ENCODE assay signal across 8 cellular contexts in genomic region chr19:2478756-2479555, GRCh38. TPM values are rescaled to one million over a fixed set of nuclear protein-coding genes. Genes with fewer than 3 reads are reported as not detected.
DNase-seq lines count a peak whose midpoint lies in the region; ATAC-seq and TF ChIP-seq lines count a peak whose summit lies in the region.

No MANE protein-coding gene starts in this region.

- H3K4me1 ChIP-seq in KMS-11 (ENCODE audit: low read depth, poor library complexity, severe bottlenecking) (peaks cover 28% of the 10 kb centered on the region), mesodermal cell (ENCODE audit: control insufficient read depth, insufficient read depth, low read length, poor library complexity, severe bottlenecking) (peaks cover 6% of the 10 kb centered on the region)

- no peak overlapping the region; the same call in 1 of the 2 replicates for H2AFZ ChIP-seq in KMS-11 (ENCODE audit: low read depth)

- H3K27ac ChIP-seq in KMS-11 (peak overlapping the region; percentile 62), mesodermal cell (ENCODE audit: low read depth, low read length, severe bottlenecking) (peak overlapping the region; percentile 10)

- H3K4me3 Mint-ChIP-seq in activated CD8-positive, alpha-beta T cell treated with anti-CD3 and anti-CD28 coated beads, Interleukin-2, amount 10 ng/mL, durations not matched to agents 7 days and 5 days, result peak overlapping the region; percentile 86
- peak overlapping the region; percentile 67 for H3K4me3 Mint-ChIP-seq in endothelial cell (ENCODE audit: unreplicated experiment)
- peak overlapping the region; percentile 98 for H3K4me3 Mint-ChIP-seq in stimulated activated naive CD8-positive, alpha-beta T cell treated with anti-CD3 and anti-CD28 coated beads, Interleukin-15, Interleukin-2, amounts not matched to agents 100 ng/mL and 50 ng/mL, for 24 hours

- CTCF ChIA-PET in activated CD8-positive, alpha-beta T cell treated with anti-CD3 and anti-CD28 coated beads, Interleukin-2, amount 10 ng/mL, durations not matched to agents 7 days and 5 days (lab: Charles Lee), result interaction anchor here (0.8 to 6.6 kb wide), 8 partner anchors 13 to 158 kb away, joined by 3 to 162 read pairs (median 18); no protein-coding TSS in a partner anchor

- ATAC-seq in activated CD8-positive, alpha-beta T cell treated with anti-CD3 and anti-CD28 coated beads, Interleukin-2, amount 10 ng/mL, durations not matched to agents 7 days and 5 days, result peak; percentile 14
- no peak for ATAC-seq in HG03175 (IDR thresholded peaks at IDR 0.05; ENCODE audit: unreplicated experiment)

- H3K9ac ChIP-seq in KMS-11, result peak overlapping the region; percentile 72; the same call in 1 of the 2 replicates

- POLR2A ChIA-PET in activated CD8-positive, alpha-beta T cell treated with anti-CD3 and anti-CD28 coated beads, Interleukin-2, amount 10 ng/mL, durations not matched to agents 7 days and 5 days (lab: Charles Lee), result interaction anchor here (0.5 to 5.3 kb wide), 12 partner anchors 15 to 140 kb away, joined by 3 to 143 read pairs (median 26); partner anchors contain the start of gene LMNB2

- peaks cover 27% of the 10 kb centered on the region for H3K36me3 Mint-ChIP-seq in activated CD8-positive, alpha-beta T cell treated with anti-CD3 and anti-CD28 coated beads, Interleukin-2, amount 10 ng/mL, durations not matched to agents 7 days and 5 days (ENCODE audit: low read depth)
- H3K36me3 Mint-ChIP-seq in endothelial cell (ENCODE audit: low read depth, unreplicated experiment), result peaks cover 5% of the 10 kb centered on the region
- H3K36me3 Mint-ChIP-seq in stimulated activated naive CD8-positive, alpha-beta T cell treated with anti-CD3 and anti-CD28 coated beads, Interleukin-15, Interleukin-2, amounts not matched to agents 100 ng/mL and 50 ng/mL, for 24 hours (ENCODE audit: low read depth), result peaks cover 29% of the 10 kb centered on the region

- WGBS in mesodermal cell (ENCODE audit: insufficient coverage in 2 of 2), 2 experiments, result 11 to 17% methylated on average over 15 to 31 of the region's 39 CpGs

- H3K27ac Mint-ChIP-seq in activated CD8-positive, alpha-beta T cell treated with anti-CD3 and anti-CD28 coated beads, Interleukin-2, amount 10 ng/mL, durations not matched to agents 7 days and 5 days, result peak overlapping the region; percentile 95
- H3K27ac Mint-ChIP-seq in endothelial cell (ENCODE audit: unreplicated experiment), result no peak overlapping the region
- H3K27ac Mint-ChIP-seq in stimulated activated naive CD8-positive, alpha-beta T cell treated with anti-CD3 and anti-CD28 coated beads, Interleukin-15, Interleukin-2, amounts not matched to agents 100 ng/mL and 50 ng/mL, for 24 hours, result peak overlapping the region; percentile 86

- peaks cover 4% of the 10 kb centered on the region for H3K9me3 ChIP-seq in mesodermal cell (ENCODE audit: control insufficient read depth, low read length)

- H3K4me2 ChIP-seq in KMS-11, result peak overlapping the region; percentile 99

- H3K79me2 ChIP-seq in KMS-11 (ENCODE audit: insufficient read depth, low read depth), result peaks cover 31% of the 10 kb centered on the region

- H3K27me3 Mint-ChIP-seq in activated CD8-positive, alpha-beta T cell treated with anti-CD3 and anti-CD28 coated beads, Interleukin-2, amount 10 ng/mL, durations not matched to agents 7 days and 5 days (ENCODE audit: low read depth), result no peaks in the 10 kb centered on the region
- H3K27me3 Mint-ChIP-seq in endothelial cell (ENCODE audit: unreplicated experiment), result peaks cover 15% of the 10 kb centered on the region
- H3K27me3 Mint-ChIP-seq in stimulated activated naive CD8-positive, alpha-beta T cell treated with anti-CD3 and anti-CD28 coated beads, Interleukin-15, Interleukin-2, amounts not matched to agents 100 ng/mL and 50 ng/mL, for 24 hours, result no peaks in the 10 kb centered on the region

- H3K36me3 ChIP-seq in KMS-11 (ENCODE audit: insufficient read depth), result no peaks in the 10 kb centered on the region
- H3K36me3 ChIP-seq in mesodermal cell (ENCODE audit: control insufficient read depth, insufficient read depth, low read length), result peaks cover 22% of the 10 kb centered on the region

- no peak overlapping the region for H3K4me3 ChIP-seq in KMS-11 (IDR thresholded peaks at IDR 0.05; ENCODE audit: insufficient read depth, low read depth, low read length)
- H3K4me3 ChIP-seq in mesodermal cell (ENCODE audit: extremely low read depth, insufficient read depth, low read length, poor library complexity, severe bottlenecking), result peak overlapping the region; percentile 98

- TF ChIP-seq CTCF in KMS-11 (conservative IDR thresholded peaks at IDR 0.05; ENCODE audit: low read depth, low read length), result no peak; the same call in none of the 2 replicates
- no peak for TF ChIP-seq CTCF in endothelial cell (IDR thresholded peaks at IDR 0.05; ENCODE audit: unreplicated experiment)

- DNase-seq in Ammon's horn (ENCODE audit: low spot score) (peak; percentile 36), endothelial cell (ENCODE audit: low spot score) (no peak), iPS-NIHi7 (ENCODE audit: extremely low spot score) (no peak)
- peak; percentile 82 for DNase-seq in activated CD8-positive, alpha-beta T cell treated with anti-CD3 and anti-CD28 coated beads, Interleukin-2, amount 10 ng/mL, durations not matched to agents 7 days and 5 days

- H3K9me3 Mint-ChIP-seq in activated CD8-positive, alpha-beta T cell treated with anti-CD3 and anti-CD28 coated beads, Interleukin-2, amount 10 ng/mL, durations not matched to agents 7 days and 5 days (ENCODE audit: insufficient read depth), result peaks cover 3% of the 10 kb centered on the region
- H3K9me3 Mint-ChIP-seq in endothelial cell (ENCODE audit: unreplicated experiment), result peaks cover 8% of the 10 kb centered on the region
- peaks cover 7% of the 10 kb centered on the region for H3K9me3 Mint-ChIP-seq in stimulated activated naive CD8-positive, alpha-beta T cell treated with anti-CD3 and anti-CD28 coated beads, Interleukin-15, Interleukin-2, amounts not matched to agents 100 ng/mL and 50 ng/mL, for 24 hours

- no peaks in the 10 kb centered on the region for H3K27me3 ChIP-seq in KMS-11 (ENCODE audit: insufficient read depth, low read depth)

- peaks cover 20% of the 10 kb centered on the region for H3K4me1 Mint-ChIP-seq in activated CD8-positive, alpha-beta T cell treated with anti-CD3 and anti-CD28 coated beads, Interleukin-2, amount 10 ng/mL, durations not matched to agents 7 days and 5 days (ENCODE audit: low read depth)
- peaks cover 17% of the 10 kb centered on the region for H3K4me1 Mint-ChIP-seq in endothelial cell (ENCODE audit: unreplicated experiment)
- H3K4me1 Mint-ChIP-seq in stimulated activated naive CD8-positive, alpha-beta T cell treated with anti-CD3 and anti-CD28 coated beads, Interleukin-15, Interleukin-2, amounts not matched to agents 100 ng/mL and 50 ng/mL, for 24 hours (ENCODE audit: low read depth), result peaks cover 28% of the 10 kb centered on the region

- peaks cover 4% of the 10 kb centered on the region for H4K20me1 ChIP-seq in KMS-11 (ENCODE audit: insufficient read depth)

RNA-seq across cellular contexts. Expression of gene GADD45B, which starts 3.0 kb away (rescaled TPM):
- total RNA-seq in activated CD8-positive, alpha-beta T cell treated with anti-CD3 and anti-CD28 coated beads, Interleukin-2, amount 10 ng/mL, durations not matched to agents 7 days and 5 days, result 10 to 100 TPM; 59.2 to 61.4 TPM
- 1.2 TPM for total RNA-seq in endothelial cell (ENCODE audit: unreplicated experiment)
- 28.2 TPM for polyA plus RNA-seq in mesodermal cell (2013, experiment 1 of 2)
- polyA plus RNA-seq in mesodermal cell (2013, experiment 2 of 2), result 27.5 TPM

RNA-seq across cellular contexts. Expression of gene LMNB2, which starts 22.2 kb away (rescaled TPM):
- total RNA-seq in activated CD8-positive, alpha-beta T cell treated with anti-CD3 and anti-CD28 coated beads, Interleukin-2, amount 10 ng/mL, durations not matched to agents 7 days and 5 days, result 100 to 1,000 TPM; 108 to 119 TPM
- 49.6 TPM for total RNA-seq in endothelial cell (ENCODE audit: unreplicated experiment)
- 83.7 TPM for polyA plus RNA-seq in mesodermal cell (2013, experiment 1 of 2)
- 74.4 TPM for polyA plus RNA-seq in mesodermal cell (2013, experiment 2 of 2)

RNA-seq across cellular contexts. Expression of gene TIMM13, which starts 51.6 kb away (rescaled TPM):
- 10 to 100 TPM; 75.1 to 80.2 TPM for total RNA-seq in activated CD8-positive, alpha-beta T cell treated with anti-CD3 and anti-CD28 coated beads, Interleukin-2, amount 10 ng/mL, durations not matched to agents 7 days and 5 days
- total RNA-seq in endothelial cell (ENCODE audit: unreplicated experiment), result 117 TPM
- polyA plus RNA-seq in mesodermal cell (2013, experiment 1 of 2), result 96.2 TPM
- polyA plus RNA-seq in mesodermal cell (2013, experiment 2 of 2), result 71.7 TPM

Comparison
In these comparisons a context has a peak if more than half of its experiments do, and no peak if none do; other contexts are left out.
1. DNase-seq: peak in Ammon's horn (single experiment) and activated CD8-positive, alpha-beta T cell treated with anti-CD3 and anti-CD28 coated beads, Interleukin-2, amount 10 ng/mL, durations not matched to agents 7 days and 5 days (single experiment); none in endothelial cell (single experiment) and iPS-NIHi7 (single experiment).
2. RNA of gene GADD45B, which starts 3.0 kb away (total RNA-seq): 59.2 to 61.4 TPM in activated CD8-positive, alpha-beta T cell treated with anti-CD3 and anti-CD28 coated beads, Interleukin-2, amount 10 ng/mL, durations not matched to agents 7 days and 5 days; 1.2 TPM in endothelial cell (single experiment); every median in the first group is over 10 times any median in the second.
3. Peak in every context shown above with its lines, with median percentiles within 50 percentile points of each other: H3K4me3 Mint-ChIP-seq.